ENCODE assay signal across 11 cellular contexts in genomic region chr12:27462151-27462694, GRCh38. TPM values are rescaled to one million over a fixed set of nuclear protein-coding genes. Genes with fewer than 3 reads are reported as not detected.
DNase-seq lines count a peak whose midpoint lies in the region; ATAC-seq and TF ChIP-seq lines count a peak whose summit lies in the region.
"Had no signal": no experiment of that assay in that cellular context is flagged by ENCODE, and none has a peak within 500 bp of the region (broad histone marks: within the 10 kb centered on the region; RNA-seq: fewer than 3 reads in every experiment).

No MANE protein-coding gene starts in this region.

- no peaks in the 10 kb centered on the region for H3K79me2 ChIP-seq in H9 (ENCODE audit: insufficient read depth, low read length)

- peaks cover 50% of the 10 kb centered on the region for H3K4me1 Mint-ChIP-seq in activated CD4-positive, alpha-beta memory T cell treated with anti-CD3 and anti-CD28 coated beads for 36 hours (ENCODE audit: low read depth)
- H3K4me1 Mint-ChIP-seq in activated CD4-positive, alpha-beta memory T cell treated with anti-CD3 and anti-CD28 coated beads, Interleukin-2, amount 10 ng/mL, durations not matched to agents 7 days and 5 days, result peaks cover 54% of the 10 kb centered on the region
- peaks cover 59% of the 10 kb centered on the region for H3K4me1 Mint-ChIP-seq in T-helper 1 cell treated with Interleukin-12 subunit alpha and Interleukin-12 subunit beta and Interleukin-4 antibody, amounts not matched to agents 30 μg/mL and 1 μg/mL, for 36 hours (ENCODE audit: low read depth)
- H3K4me1 Mint-ChIP-seq in H9, result peaks cover 0 to 3% of the 10 kb centered on the region in 2 experiments; a peak in 1 of 4 replicates

- H2AFZ ChIP-seq in H9 (ENCODE audit: low read length), result no peak overlapping the region

- H3K27me3 Mint-ChIP-seq in activated CD4-positive, alpha-beta memory T cell treated with anti-CD3 and anti-CD28 coated beads for 36 hours, result peaks cover 20% of the 10 kb centered on the region
- peaks cover 10% of the 10 kb centered on the region for H3K27me3 Mint-ChIP-seq in activated CD4-positive, alpha-beta memory T cell treated with anti-CD3 and anti-CD28 coated beads, Interleukin-2, amount 10 ng/mL, durations not matched to agents 7 days and 5 days
- H3K27me3 Mint-ChIP-seq in T-helper 1 cell treated with Interleukin-12 subunit alpha and Interleukin-12 subunit beta and Interleukin-4 antibody, amounts not matched to agents 30 μg/mL and 1 μg/mL, for 36 hours (ENCODE audit: low read depth), result no peaks in the 10 kb centered on the region
- H3K27me3 Mint-ChIP-seq in H9 (ENCODE audit: low read depth), result 0 out of 2 replicates have a peak, but pooled peaks cover 1% of the 10 kb centered on the region

- H4K91ac ChIP-seq in H9 (ENCODE audit: insufficient read length, low read depth, low read length), result no peak overlapping the region

- H2BK15ac ChIP-seq in H9 (ENCODE audit: low read depth, low read length), result no peak overlapping the region

- no peak overlapping the region for H2AK5ac ChIP-seq in H9 (ENCODE audit: insufficient read length, low read length)

- H2BK5ac ChIP-seq in H9 (ENCODE audit: insufficient read length, low read length), result no peak overlapping the region

- CTCF ChIA-PET in activated CD4-positive, alpha-beta memory T cell treated with anti-CD3 and anti-CD28 coated beads for 36 hours (lab: Charles Lee), result interaction anchor here (0.6 to 2.3 kb wide), 3 partner anchors 40 to 576 kb away, joined by 3 to 7 read pairs (median 4); partner anchors contain the start of gene PPFIBP1
- CTCF ChIA-PET in activated CD4-positive, alpha-beta memory T cell treated with anti-CD3 and anti-CD28 coated beads, Interleukin-2, amount 10 ng/mL, durations not matched to agents 7 days and 5 days (lab: Charles Lee), result interaction anchor here (1.6 kb wide), 1 partner anchor 28 kb away, joined by 4 read pairs; no protein-coding TSS in a partner anchor

- H3K4me3 Mint-ChIP-seq in activated CD4-positive, alpha-beta memory T cell treated with anti-CD3 and anti-CD28 coated beads for 36 hours, result peak overlapping the region; percentile 20
- H3K4me3 Mint-ChIP-seq in activated CD4-positive, alpha-beta memory T cell treated with anti-CD3 and anti-CD28 coated beads, Interleukin-2, amount 10 ng/mL, durations not matched to agents 7 days and 5 days, result no peak overlapping the region
- H3K4me3 Mint-ChIP-seq in T-helper 1 cell treated with Interleukin-12 subunit alpha and Interleukin-12 subunit beta and Interleukin-4 antibody, amounts not matched to agents 30 μg/mL and 1 μg/mL, for 36 hours, result peak overlapping the region; percentile 66
- H3K4me3 Mint-ChIP-seq in H9, result no peak overlapping the region

- no peaks in the 10 kb centered on the region for H3K36me3 ChIP-seq in skeletal muscle satellite cell (ENCODE audit: insufficient read depth, low read length)
- no peaks in the 10 kb centered on the region for H3K36me3 ChIP-seq in H7 (replicated peaks; ENCODE audit: control insufficient read depth, insufficient read depth, low read length)

- WGBS in H9 (ENCODE audit: extremely low coverage, insufficient read length, low lambda C conversion rate), result no CpG with 5 or more reads among the region's 9 CpGs

- intact Hi-C loops in activated CD4-positive, alpha-beta memory T cell treated with anti-CD3 and anti-CD28 coated beads for 36 hours (cut with micrococcal nuclease), result loop anchor here (1.0 to 5.0 kb wide), 6 partner anchors 36 to 715 kb away; partner anchors contain the start of genes MRPS35 and PPFIBP1

- no peaks in the 10 kb centered on the region for H3K79me1 ChIP-seq in H9 (ENCODE audit: insufficient read depth, low read depth, low read length, poor library complexity, severe bottlenecking)

- peak; percentile 34 for DNase-seq in activated CD4-positive, alpha-beta memory T cell treated with anti-CD3 and anti-CD28 coated beads for 36 hours
- DNase-seq in activated CD4-positive, alpha-beta memory T cell treated with anti-CD3 and anti-CD28 coated beads, Interleukin-2, amount 10 ng/mL, durations not matched to agents 7 days and 5 days, result no peak
- peak; percentile 87 for DNase-seq in fibroblast of mammary gland (ENCODE audit: low read depth)
- DNase-seq in H7, result no peak
- DNase-seq in H9, result no peak
- DNase-seq: activated CD8-positive, alpha-beta memory T cell treated with anti-CD3 and anti-CD28 coated beads, Interleukin-2, amount 50 U/mL, for 4 hours; NCI-H1417; trophoblast cell had no signal

- H3K4ac ChIP-seq in H9 (ENCODE audit: low read depth, low read length), result no peak overlapping the region

- H3K27me3 ChIP-seq in skeletal muscle satellite cell (ENCODE audit: control insufficient read depth, insufficient read depth, low read length) (no peaks in the 10 kb centered on the region), H7 (ENCODE audit: control insufficient read depth, insufficient read depth, low read length) (no peaks in the 10 kb centered on the region), H9 (ENCODE audit: insufficient read depth, low read length) (no peaks in the 10 kb centered on the region)

- no peaks in the 10 kb centered on the region for H4K20me1 ChIP-seq in H9 (ENCODE audit: control insufficient read depth, insufficient read depth, insufficient read length)

- no peak overlapping the region for H2BK12ac ChIP-seq in H9 (ENCODE audit: insufficient read length, low read depth, low read length)

- H3K27ac ChIP-seq in H9 (ENCODE audit: insufficient read length, low read depth, low read length), result no peak overlapping the region

- H3K14ac ChIP-seq in H9 (ENCODE audit: insufficient read depth, low read length), result no peak overlapping the region

- H3K9me3 ChIP-seq in skeletal muscle satellite cell (replicated peaks; ENCODE audit: low read length) (no peaks in the 10 kb centered on the region), H9 (ENCODE audit: control insufficient read depth, low read depth, low read length) (no peaks in the 10 kb centered on the region)

- ATAC-seq in GM21447 (IDR thresholded peaks at IDR 0.05; ENCODE audit: unreplicated experiment), result no peak

- H3K4me1 ChIP-seq in skeletal muscle satellite cell (ENCODE audit: control insufficient read depth, insufficient read depth, low read length) (peaks cover 40% of the 10 kb centered on the region), H9 (ENCODE audit: insufficient read depth, low read length) (no peaks in the 10 kb centered on the region)

- H3K23ac ChIP-seq in H9 (ENCODE audit: insufficient read length, low read depth, low read length), result no peak overlapping the region

- peak overlapping the region; percentile 8 for H3K27ac Mint-ChIP-seq in activated CD4-positive, alpha-beta memory T cell treated with anti-CD3 and anti-CD28 coated beads for 36 hours
- H3K27ac Mint-ChIP-seq in activated CD4-positive, alpha-beta memory T cell treated with anti-CD3 and anti-CD28 coated beads, Interleukin-2, amount 10 ng/mL, durations not matched to agents 7 days and 5 days, result no peak overlapping the region
- H3K27ac Mint-ChIP-seq in T-helper 1 cell treated with Interleukin-12 subunit alpha and Interleukin-12 subunit beta and Interleukin-4 antibody, amounts not matched to agents 30 μg/mL and 1 μg/mL, for 36 hours, result peak overlapping the region; percentile 79
- no peak overlapping the region for H3K27ac Mint-ChIP-seq in H9

- H3K4me3 ChIP-seq in fibroblast of mammary gland (ENCODE audit: control insufficient read depth, low read depth, low read length) (no peak overlapping the region), skeletal muscle satellite cell (ENCODE audit: low read length) (peak overlapping the region; percentile 33), H7 (ENCODE audit: insufficient read depth, low read depth, low read length) (no peak overlapping the region)

- no peak overlapping the region for H2BK20ac ChIP-seq in H9 (ENCODE audit: low read depth, low read length, poor library complexity, severe bottlenecking)

- H3K4me2 ChIP-seq in skeletal muscle satellite cell (ENCODE audit: low read length) (peak overlapping the region; percentile 66), H9 (ENCODE audit: insufficient read depth, insufficient read length, low read length) (no peak overlapping the region)

- no peak overlapping the region for H4K8ac ChIP-seq in H9 (replicated peaks; ENCODE audit: insufficient read length, low read depth, low read length)

- H3K56ac ChIP-seq in H9 (ENCODE audit: insufficient read length, low read depth, low read length), result no peak overlapping the region

- H3T11ph ChIP-seq in H9 (ENCODE audit: low read length), result no peak overlapping the region

- TF ChIP-seq CTCF in fibroblast of mammary gland (conservative IDR thresholded peaks at IDR 0.05; ENCODE audit: control insufficient read depth, insufficient read depth, low read depth, low read length), result no peak
- TF ChIP-seq CTCF in H9 (conservative IDR thresholded peaks at IDR 0.05), result no peak

- no peak overlapping the region for H3K18ac ChIP-seq in H9 (ENCODE audit: insufficient read length, low read depth, low read length)

- peak overlapping the region; percentile 39 for H3K9ac ChIP-seq in skeletal muscle satellite cell (ENCODE audit: low read depth, low read length)
- H3K9ac ChIP-seq in H9 (ENCODE audit: extremely low read depth, insufficient read length, low read length), result no peak overlapping the region

- H3K9me3 Mint-ChIP-seq in activated CD4-positive, alpha-beta memory T cell treated with anti-CD3 and anti-CD28 coated beads for 36 hours, result peaks cover 3% of the 10 kb centered on the region
- no peaks in the 10 kb centered on the region for H3K9me3 Mint-ChIP-seq in activated CD4-positive, alpha-beta memory T cell treated with anti-CD3 and anti-CD28 coated beads, Interleukin-2, amount 10 ng/mL, durations not matched to agents 7 days and 5 days
- H3K9me3 Mint-ChIP-seq in T-helper 1 cell treated with Interleukin-12 subunit alpha and Interleukin-12 subunit beta and Interleukin-4 antibody, amounts not matched to agents 30 μg/mL and 1 μg/mL, for 36 hours, result peaks cover 5% of the 10 kb centered on the region
- no peaks in the 10 kb centered on the region for H3K9me3 Mint-ChIP-seq in H9

- no peak overlapping the region for H2BK120ac ChIP-seq in H9 (ENCODE audit: low read depth, low read length, poor library complexity, severe bottlenecking)

- POLR2A ChIA-PET in activated CD4-positive, alpha-beta memory T cell treated with anti-CD3 and anti-CD28 coated beads for 36 hours (lab: Charles Lee), result interaction anchor here (0.9 kb wide), 1 partner anchor 72 kb away, joined by 7 read pairs; no protein-coding TSS in a partner anchor
- POLR2A ChIA-PET in activated CD4-positive, alpha-beta memory T cell treated with anti-CD3 and anti-CD28 coated beads, Interleukin-2, amount 10 ng/mL, durations not matched to agents 7 days and 5 days (lab: Charles Lee), result no interaction called here

- H3K23me2 ChIP-seq in H9 (ENCODE audit: insufficient read length, low read depth, low read length, poor library complexity, severe bottlenecking), result no peaks in the 10 kb centered on the region

- no peak overlapping the region for H4K5ac ChIP-seq in H9 (ENCODE audit: insufficient read length, low read depth, low read length)

- no peaks in the 10 kb centered on the region for H3K36me3 Mint-ChIP-seq in activated CD4-positive, alpha-beta memory T cell treated with anti-CD3 and anti-CD28 coated beads for 36 hours
- H3K36me3 Mint-ChIP-seq in activated CD4-positive, alpha-beta memory T cell treated with anti-CD3 and anti-CD28 coated beads, Interleukin-2, amount 10 ng/mL, durations not matched to agents 7 days and 5 days (ENCODE audit: low read depth), result peaks cover 20% of the 10 kb centered on the region
- H3K36me3 Mint-ChIP-seq in T-helper 1 cell treated with Interleukin-12 subunit alpha and Interleukin-12 subunit beta and Interleukin-4 antibody, amounts not matched to agents 30 μg/mL and 1 μg/mL, for 36 hours (ENCODE audit: low read depth), result peaks cover 20% of the 10 kb centered on the region
- H3K36me3 Mint-ChIP-seq in H9 (ENCODE audit: insufficient read depth in 1 of 3, low read depth in 3 of 3), result no peaks in the 10 kb centered on the region

RNA-seq across cellular contexts. Expression of gene SMCO2, which starts 15.7 kb away (rescaled TPM):
- total RNA-seq in activated CD4-positive, alpha-beta memory T cell treated with anti-CD3 and anti-CD28 coated beads for 36 hours, result under 1 TPM in 1 of 2 experiments, not detected in 1; 0.19 TPM
- total RNA-seq in activated CD4-positive, alpha-beta memory T cell treated with anti-CD3 and anti-CD28 coated beads, Interleukin-2, amount 10 ng/mL, durations not matched to agents 7 days and 5 days, result under 1 TPM; 0.38 to 0.60 TPM
- 0.25 and 0.87 TPM in 2 replicates for total RNA-seq in skeletal muscle satellite cell (2012; rRNA removed)
- not detected in 2 replicates for total RNA-seq in H7 (2014; rRNA removed; shearing (Covaris generic))
- 0.20 TPM in 2 replicates for total RNA-seq in H9 (2021)

Comparison
In these comparisons a context has a peak if more than half of its experiments do, and no peak if none do; other contexts are left out.
1. DNase-seq: peak in activated CD4-positive, alpha-beta memory T cell treated with anti-CD3 and anti-CD28 coated beads for 36 hours (single experiment) and fibroblast of mammary gland (single experiment); none in activated CD4-positive, alpha-beta memory T cell treated with anti-CD3 and anti-CD28 coated beads, Interleukin-2, amount 10 ng/mL, durations not matched to agents 7 days and 5 days (single experiment), H7 (single experiment) and H9 (single experiment).
2. H3K27ac Mint-ChIP-seq: peak in activated CD4-positive, alpha-beta memory T cell treated with anti-CD3 and anti-CD28 coated beads for 36 hours (single experiment) and T-helper 1 cell treated with Interleukin-12 subunit alpha and Interleukin-12 subunit beta and Interleukin-4 antibody, amounts not matched to agents 30 μg/mL and 1 μg/mL, for 36 hours (single experiment); none in activated CD4-positive, alpha-beta memory T cell treated with anti-CD3 and anti-CD28 coated beads, Interleukin-2, amount 10 ng/mL, durations not matched to agents 7 days and 5 days (single experiment) and H9 (0 of 3).
3. H3K4me3 Mint-ChIP-seq: peak in activated CD4-positive, alpha-beta memory T cell treated with anti-CD3 and anti-CD28 coated beads for 36 hours (single experiment) and T-helper 1 cell treated with Interleukin-12 subunit alpha and Interleukin-12 subunit beta and Interleukin-4 antibody, amounts not matched to agents 30 μg/mL and 1 μg/mL, for 36 hours (single experiment); none in activated CD4-positive, alpha-beta memory T cell treated with anti-CD3 and anti-CD28 coated beads, Interleukin-2, amount 10 ng/mL, durations not matched to agents 7 days and 5 days (single experiment) and H9 (0 of 2).